Comparison of ENCODE assay signal across 3 cellular contexts in the genomic region with DNA sequence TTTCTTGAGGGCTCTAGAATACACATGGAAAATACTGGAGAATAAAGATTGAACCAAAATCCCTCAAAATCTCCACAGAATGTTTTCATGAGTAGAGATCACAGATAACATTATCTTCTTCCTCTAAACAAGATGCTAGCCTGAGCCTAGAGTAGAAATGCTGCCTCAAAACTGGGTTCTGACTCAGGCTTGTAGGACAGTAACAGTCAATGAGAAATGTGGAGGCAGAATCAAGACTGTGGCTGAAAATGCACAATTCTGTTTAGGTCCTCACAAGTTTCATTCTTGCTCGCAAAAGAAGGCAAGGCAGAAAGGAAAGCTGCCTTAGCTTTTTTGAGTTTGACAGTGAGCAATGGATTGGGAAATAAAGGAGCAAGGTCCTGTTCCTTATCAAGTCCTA. TPM values are rescaled to one million over a fixed set of nuclear protein-coding genes. Genes with fewer than 3 reads are reported as not detected.
"Had no signal": no experiment of that assay in that cellular context is flagged by ENCODE, and none has a peak within 500 bp of the region (broad histone marks: within the 10 kb centered on the region; RNA-seq: fewer than 3 reads in every experiment).

No MANE protein-coding gene starts in this region.

RNA-seq across cellular contexts. Expression of gene CKMT1A, which starts 19.5 kb away (rescaled TPM):
- total RNA-seq: LHCN-M2 had no signal

RNA-seq across cellular contexts. Expression of gene STRC, which starts 55.6 kb away (rescaled TPM):
- total RNA-seq: LHCN-M2, Right ventricle myocardium inferior, RPMI7951 had no signal
